In genomic region chr10:43166207-43166878, GRCh38 we compare ENCODE assay signal across 17 cellular contexts. TPM values are rescaled to one million over a fixed set of nuclear protein-coding genes. Genes with fewer than 3 reads are reported as not detected.
DNase-seq lines count a peak whose midpoint lies in the region; ATAC-seq, FAIRE-seq and TF ChIP-seq lines count a peak whose summit lies in the region.
"Had no signal": no experiment of that assay in that cellular context is flagged by ENCODE, and none has a peak within 500 bp of the region (broad histone marks: within the 10 kb centered on the region; RNA-seq: fewer than 3 reads in every experiment).

No MANE protein-coding gene starts in this region.

- H3K4me3 Mint-ChIP-seq in natural killer cell = no peak overlapping the region
- H3K4me3 Mint-ChIP-seq in natural killer cell treated with Interleukin-12 subunit alpha and Interleukin-12 subunit beta and Interleukin-15 and Interleukin-18, amount 100 ng/mL, for 72 hours = no peak overlapping the region
- H3K4me3 Mint-ChIP-seq in T-cell = no peak overlapping the region
- H3K4me3 Mint-ChIP-seq: activated B cell treated with CpG ODN at 0.5 μM for 24 hours; naive thymus-derived CD4-positive, alpha-beta T cell had no signal

- H3K4me1 Mint-ChIP-seq in natural killer cell (peaks cover 40 to 59% of the 10 kb centered on the region in 2 donors), T-cell (peaks cover 13 to 46% (median 35%) of the 10 kb centered on the region in 3 donors)
- H3K4me1 Mint-ChIP-seq in natural killer cell treated with Interleukin-12 subunit alpha and Interleukin-12 subunit beta and Interleukin-15 and Interleukin-18, amount 100 ng/mL, for 72 hours (ENCODE audit: low read depth in 2 of 2) = peaks cover 28 to 45% of the 10 kb centered on the region in 2 donors

- TF ChIP-seq CTCF in natural killer cell (IDR thresholded peaks at IDR 0.05) = no peak

- H3K9me3 Mint-ChIP-seq in natural killer cell (no peaks in the 10 kb centered on the region), T-cell (no peaks in the 10 kb centered on the region)
- no peaks in the 10 kb centered on the region for H3K9me3 Mint-ChIP-seq in natural killer cell treated with Interleukin-12 subunit alpha and Interleukin-12 subunit beta and Interleukin-15 and Interleukin-18, amount 100 ng/mL, for 72 hours
- H3K9me3 Mint-ChIP-seq: activated B cell treated with CpG ODN at 0.5 μM for 24 hours had no signal

- POLR2A ChIA-PET in T-cell (lab: Charles Lee) = no interaction called here

- intact Hi-C loops in natural killer cell (cut with micrococcal nuclease) = no loop called here

- ATAC-seq in natural killer cell (no peak), GM21447 (IDR thresholded peaks at IDR 0.05; ENCODE audit: unreplicated experiment) (peak; percentile 26), T-cell (replicated peaks in 1 of 4) (no peak)
- ATAC-seq in natural killer cell treated with Interleukin-12 subunit alpha and Interleukin-12 subunit beta and Interleukin-15 and Interleukin-18, amount 100 ng/mL, for 72 hours = no peak
- ATAC-seq: left ventricle myocardium superior; naive thymus-derived CD4-positive, alpha-beta T cell had no signal

- H3K27me3 Mint-ChIP-seq in natural killer cell (ENCODE audit: low read depth in 2 of 2) = no peaks in the 10 kb centered on the region
- no peaks in the 10 kb centered on the region for H3K27me3 Mint-ChIP-seq in natural killer cell treated with Interleukin-12 subunit alpha and Interleukin-12 subunit beta and Interleukin-15 and Interleukin-18, amount 100 ng/mL, for 72 hours
- H3K27me3 Mint-ChIP-seq in T-cell = no peaks in the 10 kb centered on the region
- H3K27me3 Mint-ChIP-seq: activated B cell treated with CpG ODN at 0.5 μM for 24 hours; naive thymus-derived CD4-positive, alpha-beta T cell had no signal

- H3K27ac Mint-ChIP-seq in natural killer cell (peak overlapping the region; percentile 11 to 16), T-cell (peak overlapping the region; percentile 34 to 48)
- H3K27ac Mint-ChIP-seq in natural killer cell treated with Interleukin-12 subunit alpha and Interleukin-12 subunit beta and Interleukin-15 and Interleukin-18, amount 100 ng/mL, for 72 hours = no peak overlapping the region
- H3K27ac Mint-ChIP-seq: activated B cell treated with CpG ODN at 0.5 μM for 24 hours had no signal

- DNase-seq in natural killer cell = no peak
- no peak for DNase-seq in natural killer cell treated with Interleukin-12 subunit alpha and Interleukin-12 subunit beta and Interleukin-15 and Interleukin-18, amount 100 ng/mL, for 72 hours (ENCODE audit: low spot score)
- DNase-seq in T-cell = no peak
- DNase-seq in stimulated activated CD4-positive, alpha-beta T cell treated with anti-CD3 and anti-CD28 coated beads, Interleukin-2, amount 100 ng/mL, for 48 hours = no peak
- no peak for DNase-seq in RCC 7860 (ENCODE audit: low spot score)
- DNase-seq in activated naive CD4-positive, alpha-beta T cell (lab: John Stamatoyannopoulos, UW) = no peak
- no peak for DNase-seq in globus pallidus (ENCODE audit: low spot score)
- DNase-seq: activated B cell treated with CpG ODN at 0.5 μM for 24 hours; BE2C; left ventricle myocardium superior; naive thymus-derived CD4-positive, alpha-beta T cell; NCI-H1105 treated with DMSO at 0.1 percent for 48 hours; NCI-H446; SW 1271; upper lobe of right lung had no signal

- FAIRE-seq in RCC 7860 (lab: Jason Lieb, UNC) = no peak
- FAIRE-seq: astrocyte had no signal

- CTCF ChIA-PET in T-cell (lab: Charles Lee) = no interaction called here

- H3K36me3 Mint-ChIP-seq in natural killer cell (peaks cover 25% of the 10 kb centered on the region), T-cell (peaks cover 59% of the 10 kb centered on the region)
- peaks cover 38% of the 10 kb centered on the region for H3K36me3 Mint-ChIP-seq in natural killer cell treated with Interleukin-12 subunit alpha and Interleukin-12 subunit beta and Interleukin-15 and Interleukin-18, amount 100 ng/mL, for 72 hours

RNA-seq across cellular contexts. Expression of gene CSGALNACT2, which starts 28.1 kb away (rescaled TPM):
- 10 to 100 TPM; 49.9 to 57.4 (median 52.8) TPM for total RNA-seq in natural killer cell
- total RNA-seq in natural killer cell treated with Interleukin-12 subunit alpha and Interleukin-12 subunit beta and Interleukin-15 and Interleukin-18, amount 100 ng/mL, for 72 hours = 10 to 100 TPM; 31.4 to 41.3 TPM
- total RNA-seq in T-cell = 10 to 100 TPM; 36.5 to 46.1 (median 41.9) TPM

Comparison
In these comparisons a context has a peak if more than half of its experiments do, and no peak if none do; other contexts are left out.
1. H3K27ac Mint-ChIP-seq: peak in natural killer cell (2 of 2) and T-cell (2 of 2); none in natural killer cell treated with Interleukin-12 subunit alpha and Interleukin-12 subunit beta and Interleukin-15 and Interleukin-18, amount 100 ng/mL, for 72 hours (0 of 2).